ENCODE assay signal across 1 cellular context in the genomic region with DNA sequence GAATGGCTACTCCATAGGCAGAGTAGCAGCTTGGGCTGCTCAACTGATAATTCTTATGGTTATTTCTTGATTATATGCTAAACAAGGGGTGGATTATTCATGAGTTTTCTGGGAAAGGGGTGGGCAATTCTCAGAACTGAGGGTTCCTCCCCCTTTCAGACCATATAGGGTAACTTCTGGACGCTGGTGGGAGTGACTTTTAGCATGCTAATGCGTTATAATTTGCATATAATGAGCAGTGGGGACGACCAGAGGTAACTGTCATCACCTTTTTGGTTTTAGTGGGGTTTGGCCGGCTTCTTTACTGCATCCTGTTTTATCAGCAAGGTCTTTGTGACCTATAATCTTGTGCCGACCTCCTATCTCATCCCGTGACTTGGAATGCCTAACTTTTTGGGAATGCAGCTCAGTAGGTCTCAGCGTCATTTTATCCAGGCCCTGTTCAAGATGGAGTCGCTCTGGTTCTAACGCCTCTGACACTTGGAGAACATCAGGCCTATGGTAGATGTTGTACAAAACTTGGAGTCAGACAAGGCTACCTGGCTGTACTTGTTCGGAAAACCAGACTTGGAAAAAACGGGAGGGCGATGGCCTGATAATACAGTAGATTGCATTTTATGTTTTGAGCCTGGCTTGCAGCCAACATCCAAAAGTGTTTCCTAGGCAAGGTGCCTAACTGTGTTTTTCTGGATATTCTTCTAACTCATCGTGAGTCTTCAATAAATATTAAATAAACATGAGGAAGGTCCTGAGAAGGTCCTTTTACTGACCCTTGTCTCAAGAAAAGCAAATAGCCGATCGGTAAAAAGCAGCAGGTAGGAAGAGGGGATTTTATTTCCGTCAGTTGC.
TF ChIP-seq lines count a peak whose summit lies in the region.

No MANE protein-coding gene starts in this region.

TF ChIP-seq in HepG2, 621 proteins besides CTCF, POLR2A, EP300 and RAD21 (continued from another document):
- TF ChIP-seq REL (CRISPR knock-in tag; conservative IDR thresholded peaks at IDR 0.05) = no peak
- TF ChIP-seq CENPT (CRISPR knock-in tag; IDR thresholded peaks at IDR 0.05; ENCODE audit: low read depth) = no peak
TF ChIP-seq in HepG2: peak in this region for 0.
